In genomic region chr16:13959626-13960025, GRCh38 we compare ENCODE assay signal across 16 cellular contexts.
"Had no signal": no experiment of that assay in that cellular context is flagged by ENCODE, and none has a peak within 500 bp of the region (broad histone marks: within the 10 kb centered on the region; RNA-seq: fewer than 3 reads in every experiment).

No MANE protein-coding gene starts in this region.

- H3K36me3 ChIP-seq: adrenal gland, cardiac muscle cell, left lung, tibial artery, uterus had no signal

- H3K4me3 ChIP-seq: adrenal gland, cardiac muscle cell, left lung, lung, tibial artery, uterus had no signal

- H3K27me3 ChIP-seq: adrenal gland, cardiac muscle cell, left lung, tibial artery, uterus had no signal

- H3K9me3 ChIP-seq: adrenal gland, left lung, tibial artery, uterus had no signal

- ATAC-seq: left lung; naive thymus-derived CD8-positive, alpha-beta T cell; stimulated activated naive CD8-positive, alpha-beta T cell treated with anti-CD3 and anti-CD28 coated beads, Interleukin-15, Interleukin-2, amounts not matched to agents 100 U/mL and 50 U/mL, for 24 hours; WTC11 had no signal

- H3K27ac ChIP-seq: cardiac muscle cell, left lung, tibial artery, uterus had no signal

- DNase-seq: activated CD8-positive, alpha-beta memory T cell treated with anti-CD3 and anti-CD28 coated beads for 24 hours; activated CD8-positive, alpha-beta memory T cell treated with anti-CD3 and anti-CD28 coated beads, Interleukin-2, amount 50 U/mL, for 4 hours; activated naive CD4-positive, alpha-beta T cell; activated T-cell treated with anti-CD3 and anti-CD28 coated beads, Interleukin-2, amount 50 U/mL, for 24 hours; adrenal gland; effector CD4-positive, alpha-beta T cell; left lung; naive thymus-derived CD8-positive, alpha-beta T cell; stimulated activated CD4-positive, alpha-beta T cell treated with anti-CD3 and anti-CD28 coated beads, Interleukin-4, amount 100 ng/mL, for 24 hours; stimulated activated naive CD8-positive, alpha-beta T cell treated with anti-CD3 and anti-CD28 coated beads, Interleukin-15, Interleukin-2, amounts not matched to agents 100 U/mL and 50 U/mL, for 24 hours; T1000; tibial artery; uterus had no signal
